14 cellular contexts compared by ENCODE assay signal in genomic region chr4:2925931-2926860, GRCh38. TPM values are rescaled to one million over a fixed set of nuclear protein-coding genes. Genes with fewer than 3 reads are reported as not detected.
DNase-seq lines count a peak whose midpoint lies in the region; ATAC-seq and TF ChIP-seq lines count a peak whose summit lies in the region.
"Had no signal": no experiment of that assay in that cellular context is flagged by ENCODE, and none has a peak within 500 bp of the region (broad histone marks: within the 10 kb centered on the region; RNA-seq: fewer than 3 reads in every experiment).

No MANE protein-coding gene starts in this region.

- H3K4me3 ChIP-seq in CD8-positive, alpha-beta memory T cell (ENCODE audit: low read length), result no peak overlapping the region
- H3K4me3 ChIP-seq in H7 (ENCODE audit: insufficient read depth, low read depth, low read length) (no peak overlapping the region), coronary artery (no peak overlapping the region), neuronal stem cell (ENCODE audit: low read length in 2 of 2) (no peak overlapping the region)
- H3K4me3 ChIP-seq: BLaER1, SJSA1 had no signal

- H3K4me1 ChIP-seq in CD8-positive, alpha-beta memory T cell (ENCODE audit: insufficient read depth, low read length), result peaks cover 26% of the 10 kb centered on the region
- peaks cover 8 to 9% of the 10 kb centered on the region in 2 donors for H3K4me1 ChIP-seq in neuronal stem cell (ENCODE audit: control insufficient read depth in 2 of 2, insufficient read depth in 1 of 2, low read depth in 1 of 2, low read length in 2 of 2)

- no peak overlapping the region for H3K9ac ChIP-seq in neuronal stem cell (ENCODE audit: low read depth, low read length, poor library complexity)
- H3K9ac ChIP-seq: BLaER1 had no signal

- no peak overlapping the region for H3K27ac ChIP-seq in CD8-positive, alpha-beta memory T cell (ENCODE audit: low read depth, low read length)
- H3K27ac ChIP-seq in coronary artery (no peak overlapping the region), neuronal stem cell (replicated peaks; ENCODE audit: low read length) (no peak overlapping the region)
- H3K27ac ChIP-seq: BLaER1, SJSA1 had no signal

- peaks cover 28 to 32% (median 31%) of the 10 kb centered on the region in 3 donors for H3K4me1 Mint-ChIP-seq in CD8-positive, alpha-beta memory T cell
- H3K4me1 Mint-ChIP-seq: nephron had no signal

- H3K27me3 Mint-ChIP-seq in CD8-positive, alpha-beta memory T cell, result no peaks in the 10 kb centered on the region

- H3K4me3 Mint-ChIP-seq in CD8-positive, alpha-beta memory T cell, result no peak overlapping the region
- H3K4me3 Mint-ChIP-seq: nephron had no signal

- no peak overlapping the region for H2AK5ac ChIP-seq in neuronal stem cell (ENCODE audit: low read depth, low read length)

- no peak overlapping the region for H3K14ac ChIP-seq in neuronal stem cell (ENCODE audit: low read length)

- H3K23ac ChIP-seq in neuronal stem cell (ENCODE audit: low read depth, low read length, poor library complexity), result peak overlapping the region; percentile 80

- H3K18ac ChIP-seq in neuronal stem cell (ENCODE audit: low read length), result no peak overlapping the region

- H3K9me3 ChIP-seq in CD8-positive, alpha-beta memory T cell (ENCODE audit: low read length), result no peaks in the 10 kb centered on the region
- peaks cover 0 to 1% of the 10 kb centered on the region in 2 donors for H3K9me3 ChIP-seq in neuronal stem cell (replicated peaks in 1 of 2; ENCODE audit: control insufficient read depth in 2 of 2, insufficient read depth in 1 of 2, low read depth in 1 of 2, low read length in 2 of 2)
- H3K9me3 ChIP-seq: BLaER1, SJSA1 had no signal

- no peak overlapping the region for H3K4ac ChIP-seq in neuronal stem cell (ENCODE audit: low read length)

- peaks cover 36% of the 10 kb centered on the region for H3K36me3 ChIP-seq in CD8-positive, alpha-beta memory T cell (ENCODE audit: insufficient read depth, low read length)
- H3K36me3 ChIP-seq in H7 (replicated peaks; ENCODE audit: control insufficient read depth, insufficient read depth, low read length), result peaks cover 15% of the 10 kb centered on the region
- peaks cover 45 to 90% of the 10 kb centered on the region in 2 donors for H3K36me3 ChIP-seq in neuronal stem cell (replicated peaks in 1 of 2; ENCODE audit: control insufficient read depth in 2 of 2, insufficient read depth in 2 of 2, low read length in 2 of 2)

- peak overlapping the region in 5 of 8 donors; percentile 33 to 88 (median 72) for H3K27ac Mint-ChIP-seq in CD8-positive, alpha-beta memory T cell
- H3K27ac Mint-ChIP-seq: nephron had no signal

- no peak overlapping the region for H3K4me2 ChIP-seq in neuronal stem cell (ENCODE audit: insufficient read depth, low read length, poor library complexity, severe bottlenecking)
- H3K4me2 ChIP-seq: BLaER1 had no signal

- H3K79me1 ChIP-seq in neuronal stem cell (ENCODE audit: low read depth, low read length), result peaks cover 9% of the 10 kb centered on the region

- CTCF ChIA-PET in CD8-positive, alpha-beta memory T cell (lab: Charles Lee), result no interaction called here

- TF ChIP-seq CTCF in coronary artery (IDR thresholded peaks at IDR 0.05), result no peak

- H2AFZ ChIP-seq in neuronal stem cell (ENCODE audit: low read length), result no peak overlapping the region

- no peaks in the 10 kb centered on the region for H3K9me3 Mint-ChIP-seq in CD8-positive, alpha-beta memory T cell
- H3K9me3 Mint-ChIP-seq: nephron had no signal

- ATAC-seq in GM18511 (IDR thresholded peaks at IDR 0.05; ENCODE audit: unreplicated experiment) (no peak), GM19328 (IDR thresholded peaks at IDR 0.05; ENCODE audit: unreplicated experiment) (no peak)

- H2BK5ac ChIP-seq in neuronal stem cell (ENCODE audit: low read length), result no peak overlapping the region

- H3K27me3 ChIP-seq in CD8-positive, alpha-beta memory T cell (ENCODE audit: insufficient read depth, low read length, poor library complexity, severe bottlenecking), result no peaks in the 10 kb centered on the region
- H3K27me3 ChIP-seq in H7 (ENCODE audit: control insufficient read depth, insufficient read depth, low read length) (no peaks in the 10 kb centered on the region), neuronal stem cell (ENCODE audit: control insufficient read depth in 3 of 3, insufficient read depth in 3 of 3, low read depth in 1 of 3, low read length in 3 of 3) (no peaks in the 10 kb centered on the region)
- H3K27me3 ChIP-seq: BLaER1, SJSA1 had no signal

- no peak overlapping the region for H2BK120ac ChIP-seq in neuronal stem cell (ENCODE audit: low read depth, low read length)

- H2BK12ac ChIP-seq in neuronal stem cell (ENCODE audit: low read length), result no peak overlapping the region

- no peak overlapping the region for H4K91ac ChIP-seq in neuronal stem cell (ENCODE audit: low read depth, low read length, poor library complexity)

- POLR2A ChIA-PET in CD8-positive, alpha-beta memory T cell (lab: Charles Lee), result no interaction called here

- H4K8ac ChIP-seq in neuronal stem cell (ENCODE audit: low read depth, low read length), result no peak overlapping the region

- WGBS in neuronal stem cell (ENCODE audit: extremely low coverage in 2 of 2, insufficient read length in 2 of 2, insufficient replicate concordance in 1 of 2), 2 donors, result no CpG with 5 or more reads among the region's 41 CpGs

- no peak overlapping the region for H2BK15ac ChIP-seq in neuronal stem cell (ENCODE audit: low read length)

- peaks cover 0 to 91% (median 12%) of the 10 kb centered on the region in 3 donors for H3K36me3 Mint-ChIP-seq in CD8-positive, alpha-beta memory T cell

- peak in 1 of 5 donors; percentile 24 for DNase-seq in CD8-positive, alpha-beta memory T cell
- DNase-seq in H7, result peak; percentile 46
- DNase-seq in coronary artery (ENCODE audit: low spot score), result peak; percentile 47
- DNase-seq in neuronal stem cell (ENCODE audit: low spot score), result no peak
- no peak for DNase-seq in HT-29 (ENCODE audit: low spot score)
- no peak for DNase-seq in NOMO-1 treated with DMSO at 0.1 percent for 48 hours (lab: John Stamatoyannopoulos, UW; ENCODE audit: unreplicated experiment)
- DNase-seq: activated naive CD4-positive, alpha-beta T cell treated with anti-CD3 and anti-CD28 coated beads, Interleukin-2, amount 50 U/mL, for 16 hours; DMS53; NCI-H146 had no signal

RNA-seq across cellular contexts. Expression of gene NOP14, which starts 37.0 kb away (rescaled TPM):
- 100 to 1,000 TPM; 156 to 165 TPM for total RNA-seq in CD8-positive, alpha-beta memory T cell
- 26.5 TPM for polyA plus RNA-seq in CD8-positive, alpha-beta memory T cell
- 17.3 and 19.2 TPM in 2 replicates for total RNA-seq in H7 (2014; rRNA removed; shearing (Covaris generic))
- 21.4 TPM for polyA plus RNA-seq in neuronal stem cell (2013, experiment 1 of 2)
- 21.1 TPM for polyA plus RNA-seq in neuronal stem cell (2013, experiment 2 of 2)
- 26.2 and 29.2 TPM in 2 replicates for total RNA-seq in HT-29 (2014; rRNA removed; shearing (Covaris generic))

RNA-seq across cellular contexts. Expression of gene GRK4, which starts 37.2 kb away (rescaled TPM):
- 1 to 10 TPM; 5.4 to 7.7 TPM for total RNA-seq in CD8-positive, alpha-beta memory T cell
- polyA plus RNA-seq in CD8-positive, alpha-beta memory T cell, result 2.5 TPM
- total RNA-seq in H7 (2014; rRNA removed; shearing (Covaris generic)), result 0.48 and 1.9 TPM in 2 replicates
- polyA plus RNA-seq in neuronal stem cell (2013, experiment 1 of 2), result 4.2 TPM
- 3.7 TPM for polyA plus RNA-seq in neuronal stem cell (2013, experiment 2 of 2)
- total RNA-seq in HT-29 (2014; rRNA removed; shearing (Covaris generic)), result 2.3 and 3.7 TPM in 2 replicates

Comparison
In these comparisons a context has a peak if more than half of its experiments do, and no peak if none do; other contexts are left out.
1. DNase-seq: peak in H7 (single experiment) and coronary artery (single experiment); none in neuronal stem cell (single experiment), HT-29 (single experiment) and NOMO-1 treated with DMSO at 0.1 percent for 48 hours (single experiment).